ENCODE assay signal across 1 cellular context in genomic region chr2:42794271-42795046, GRCh38.
TF ChIP-seq lines count a peak whose summit lies in the region.

No MANE protein-coding gene starts in this region.

TF ChIP-seq in K562, 482 proteins besides CTCF, POLR2A, EP300 and RAD21 (continued from another document):
- TF ChIP-seq CTCFL (IDR thresholded peaks at IDR 0.05; ENCODE audit: borderline replicate concordance, insufficient read depth, low read depth, low read length, poor library complexity, severe bottlenecking): peak; percentile 79
- TF ChIP-seq JUND (IDR thresholded peaks at IDR 0.05; ENCODE audit: borderline replicate concordance, low read depth, low read length): 0 out of 2 replicates have a peak, but pooled peaks have one; percentile 13
- no peak for TF ChIP-seq JUND (tag; IDR thresholded peaks at IDR 0.05; ENCODE audit: borderline replicate concordance, low read depth, low read length)
- no peak for TF ChIP-seq ZBTB7A (IDR thresholded peaks at IDR 0.05; ENCODE audit: borderline replicate concordance, control insufficient read depth, low read depth, low read length)
- TF ChIP-seq SMC3 (conservative IDR thresholded peaks at IDR 0.05; ENCODE audit: insufficient read depth, low read depth, low read length): 0 out of 2 replicates have a peak, but pooled peaks have one; percentile 14
- no peak for TF ChIP-seq JUN (IDR thresholded peaks at IDR 0.05; ENCODE audit: borderline replicate concordance, low read depth, low read length)
- no peak for TF ChIP-seq JUN (CRISPR knock-in tag; IDR thresholded peaks at IDR 0.05; ENCODE audit: borderline replicate concordance)
TF ChIP-seq in K562: peak in this region for 3.
